14 cellular contexts compared by ENCODE assay signal in the genomic region with DNA sequence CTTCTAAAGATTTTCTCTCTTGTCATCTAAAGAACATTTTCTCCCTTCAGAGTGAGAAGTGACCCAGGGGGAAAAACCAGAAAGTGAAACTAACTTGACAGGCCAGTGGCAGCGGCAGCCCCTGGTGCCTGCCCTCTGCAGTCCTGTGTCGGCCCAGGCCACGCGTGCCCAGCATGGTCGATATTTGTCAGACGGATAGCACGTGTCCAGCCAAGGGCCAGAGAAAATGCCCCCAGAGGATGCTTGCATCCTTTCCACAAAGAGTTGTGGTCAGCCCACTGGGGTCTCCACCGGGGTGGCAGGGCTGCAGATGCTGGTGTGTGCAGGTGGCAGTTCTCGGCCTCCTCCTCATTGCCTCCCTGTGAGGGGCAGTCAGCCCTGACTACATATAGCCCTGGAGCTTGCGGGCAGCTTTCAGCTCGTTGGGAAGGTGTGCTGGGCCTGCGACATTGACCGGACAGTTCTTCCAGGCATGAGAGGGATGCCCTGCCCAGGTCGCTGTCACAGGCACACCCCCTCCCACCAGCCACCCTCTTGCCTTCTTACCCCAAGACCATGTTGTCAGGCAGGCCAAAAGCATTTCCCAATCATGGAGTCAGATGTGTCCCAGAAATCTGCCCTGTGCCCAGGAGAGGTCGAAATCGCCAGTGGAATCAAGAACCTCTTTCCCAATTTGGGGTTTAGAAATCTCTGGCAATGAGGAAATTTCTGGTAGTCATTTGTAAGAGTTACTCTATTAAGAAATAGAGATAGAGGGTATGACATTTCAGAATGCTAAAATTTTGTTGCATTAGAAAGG.
DNase-seq lines count a peak whose midpoint lies in the region; ATAC-seq, FAIRE-seq and TF ChIP-seq lines count a peak whose summit lies in the region.
"Had no signal": no experiment of that assay in that cellular context is flagged by ENCODE, and none has a peak within 500 bp of the region (broad histone marks: within the 10 kb centered on the region; RNA-seq: fewer than 3 reads in every experiment).

No MANE protein-coding gene starts in this region.

- intact Hi-C loops in HepG2 (cut with micrococcal nuclease; ENCODE audit: unreplicated experiment) (no loop called here), gastrocnemius medialis (cut with DNase I; ENCODE audit: low total_unique reads) (no loop called here), kidney (cut with DNase I) (no loop called here)

- in situ Hi-C loops in HepG2 (cut with HindIII; ENCODE audit: extremely low pct_ligation_motif_present, low pct_unique_long_range_greater_than_20kb) (no loop called here), gastrocnemius medialis (cut with MboI; ENCODE audit: low sequenced_read_pairs in 4 of 4) (no loop called here)

- WGBS in HepG2 (ENCODE audit: low lambda C conversion rate): 24% methylated on average over 8 of the region's 16 CpGs

- DNase-seq in AG10803 (ENCODE audit: low read depth) (peak; percentile 75), adipocyte (ENCODE audit: low read depth) (peak; percentile 68), HepG2 (ENCODE audit: low spot score) (no peak), gastrocnemius medialis (peak in 1 of 2 donors; percentile 71), NCI-H69 (lab: John Stamatoyannopoulos, UW) (no peak), kidney (no peak), NCI-H187 treated with DMSO at 0.1 percent for 48 hours (lab: John Stamatoyannopoulos, UW) (no peak)
- DNase-seq: activated naive CD4-positive, alpha-beta T cell; DMS79; NCI-H526 treated with DMSO at 0.1 percent for 48 hours had no signal

- FAIRE-seq in HepG2 (lab: Jason Lieb, UNC) (no peak), kidney (lab: Jason Lieb, UNC) (no peak)
- FAIRE-seq: islet of Langerhans had no signal

- H3K9me3 ChIP-seq in adipocyte (ENCODE audit: control insufficient read depth, low read length) (no peaks in the 10 kb centered on the region), HepG2 (ENCODE audit: low read length) (no peaks in the 10 kb centered on the region), gastrocnemius medialis (no peaks in the 10 kb centered on the region), kidney (ENCODE audit: control insufficient read depth in 1 of 2, low read length in 2 of 2) (no peaks in the 10 kb centered on the region)
- H3K9me3 ChIP-seq: vagina had no signal

- no peak overlapping the region for H2AFZ ChIP-seq in HepG2 (ENCODE audit: low read length)

- H3K36me3 ChIP-seq in adipocyte (ENCODE audit: control insufficient read depth, insufficient read depth, low read length, severe bottlenecking): peaks cover 27% of the 10 kb centered on the region
- H3K36me3 ChIP-seq in HepG2 (replicated peaks in 1 of 2; ENCODE audit: control insufficient read depth in 1 of 2, insufficient read depth in 2 of 2, low read length in 2 of 2): no peaks in the 10 kb centered on the region
- H3K36me3 ChIP-seq in gastrocnemius medialis: no peaks in the 10 kb centered on the region
- no peaks in the 10 kb centered on the region for H3K36me3 ChIP-seq in kidney (ENCODE audit: control insufficient read depth in 1 of 2, insufficient read depth in 2 of 2, low read length in 2 of 2)
- H3K36me3 ChIP-seq: vagina had no signal

- CTCF ChIA-PET in HepG2 (lab: Yijun Ruan, JAX; ENCODE audit: low intra/inter-chr PET ratio, low total read pairs): no interaction called here

- peak overlapping the region; percentile 85 for H3K9ac ChIP-seq in adipocyte (ENCODE audit: low read length)
- no peak overlapping the region for H3K9ac ChIP-seq in HepG2 (ENCODE audit: insufficient read depth, low read depth, low read length)
- H3K9ac ChIP-seq in kidney (ENCODE audit: low read length in 2 of 2): no peak overlapping the region
- H3K9ac ChIP-seq: KMS-11 had no signal

- H3K4me1 ChIP-seq in adipocyte (ENCODE audit: control insufficient read depth, insufficient read depth, low read length): peaks cover 99% of the 10 kb centered on the region
- H3K4me1 ChIP-seq in HepG2 (ENCODE audit: insufficient read depth, low read length): peaks cover 22% of the 10 kb centered on the region
- H3K4me1 ChIP-seq in gastrocnemius medialis: peaks cover 25 to 30% of the 10 kb centered on the region in 2 donors
- peaks cover 10 to 16% of the 10 kb centered on the region in 2 donors for H3K4me1 ChIP-seq in kidney (ENCODE audit: control insufficient read depth in 1 of 2, insufficient read depth in 1 of 2, low read depth in 1 of 2, low read length in 2 of 2)

- TF ChIP-seq POLR2A in HepG2 (IDR thresholded peaks at IDR 0.05; ENCODE audit: insufficient read depth in 1 of 2, low read depth in 2 of 2, low read length in 2 of 2) (no peak), gastrocnemius medialis (IDR thresholded peaks at IDR 0.05) (no peak)

- TF ChIP-seq CTCF in AG10803 (conservative IDR thresholded peaks at IDR 0.05; ENCODE audit: low read length) (no peak), HepG2 (CRISPR knock-in tag; IDR thresholded peaks at IDR 0.05) (no peak), gastrocnemius medialis (IDR thresholded peaks at IDR 0.05 in 4 of 5, conservative IDR thresholded peaks at IDR 0.05 in 1 of 5) (no peak), kidney (IDR thresholded peaks at IDR 0.05; ENCODE audit: borderline replicate concordance, extremely low read depth, insufficient read depth) (no peak)

- POLR2A ChIA-PET in HepG2 (lab: Yijun Ruan, JAX): no interaction called here

- no TSS peak for BruUV-seq in HepG2 (replicated peaks; lab: Mats Ljungman, UMichigan)

- H3K27ac ChIP-seq in HepG2 (ENCODE audit: extremely low read length, insufficient read depth, low read length): no peak overlapping the region
- H3K27ac ChIP-seq in gastrocnemius medialis: peak overlapping the region in 3 of 4 donors; percentile 36 to 46 (median 45)
- H3K27ac ChIP-seq in kidney (ENCODE audit: low read depth in 2 of 2, low read length in 2 of 2): peak overlapping the region in 1 of 2 donors; percentile 41
- H3K27ac ChIP-seq: KMS-11, vagina had no signal

- H3K4me3 ChIP-seq in AG10803 (ENCODE audit: low read length): no peak overlapping the region
- peak overlapping the region; percentile 46 for H3K4me3 ChIP-seq in adipocyte (ENCODE audit: low read length)
- H3K4me3 ChIP-seq in HepG2 (replicated peaks in 1 of 3; ENCODE audit: insufficient read depth in 1 of 3, low read depth in 2 of 3, low read length in 3 of 3): peak overlapping the region in 2 of 3 experiments; percentile 22 to 55; a peak in 3 of 6 replicates
- no peak overlapping the region for H3K4me3 ChIP-seq in gastrocnemius medialis
- peak overlapping the region in 1 of 2 donors; percentile 8 for H3K4me3 ChIP-seq in kidney (ENCODE audit: low read length in 2 of 2)
- H3K4me3 ChIP-seq: vagina had no signal

- TF ChIP-seq EP300 in HepG2 (IDR thresholded peaks at IDR 0.05; ENCODE audit: low read depth in 2 of 2, low read length in 2 of 2): no peak
- no peak for TF ChIP-seq EP300 in HepG2 (CRISPR knock-in tag; IDR thresholded peaks at IDR 0.05; ENCODE audit: borderline replicate concordance)

- H4K20me1 ChIP-seq in HepG2 (ENCODE audit: insufficient read depth, low read length): no peaks in the 10 kb centered on the region

- H3K79me2 ChIP-seq in HepG2 (ENCODE audit: insufficient read depth, low read length): no peaks in the 10 kb centered on the region

- peak; percentile 77 for ATAC-seq in HepG2
- ATAC-seq in gastrocnemius medialis: peak; percentile 32 to 56
- ATAC-seq in GM18502 (IDR thresholded peaks at IDR 0.05; ENCODE audit: poor library complexity, unreplicated experiment): no peak

- H3K4me2 ChIP-seq in HepG2 (ENCODE audit: low read depth, low read length): peak overlapping the region; percentile 56
- H3K4me2 ChIP-seq: KMS-11 had no signal

- no peaks in the 10 kb centered on the region for H3K27me3 ChIP-seq in adipocyte (replicated peaks; ENCODE audit: control insufficient read depth, insufficient read depth, low read length)
- peaks cover 5 to 19% of the 10 kb centered on the region in 2 experiments; a peak in 2 of 5 replicates for H3K27me3 ChIP-seq in HepG2 (ENCODE audit: control insufficient read depth in 1 of 2, insufficient read depth in 2 of 2, low read length in 2 of 2)
- H3K27me3 ChIP-seq in gastrocnemius medialis: no peaks in the 10 kb centered on the region
- H3K27me3 ChIP-seq: vagina had no signal

- TF ChIP-seq RAD21 in HepG2 (CRISPR knock-in tag; IDR thresholded peaks at IDR 0.05): no peak

TF ChIP-seq in HepG2, 621 proteins besides CTCF, POLR2A, EP300 and RAD21 (continues in another document):
- TF ChIP-seq SALL1 (CRISPR knock-in tag; IDR thresholded peaks at IDR 0.05): peak; percentile 32; the same call in 1 of the 2 replicates
- peak; percentile 29; the same call in 1 of the 2 replicates for TF ChIP-seq ZFX (CRISPR knock-in tag; IDR thresholded peaks at IDR 0.05; ENCODE audit: low read depth)
- TF ChIP-seq SAP130 (CRISPR knock-in tag; IDR thresholded peaks at IDR 0.05; ENCODE audit: low read depth): 0 out of 2 replicates have a peak, but pooled peaks have one; percentile 23
- TF ChIP-seq GATAD2A (CRISPR knock-in tag; IDR thresholded peaks at IDR 0.05): 0 out of 2 replicates have a peak, but pooled peaks have one; percentile 38
- no peak for TF ChIP-seq ZXDC (CRISPR knock-in tag; IDR thresholded peaks at IDR 0.05)
- TF ChIP-seq KLF15 (CRISPR knock-in tag; IDR thresholded peaks at IDR 0.05; ENCODE audit: borderline replicate concordance): no peak
- no peak for TF ChIP-seq SALL2 (CRISPR knock-in tag; IDR thresholded peaks at IDR 0.05)
- no peak for TF ChIP-seq NR2F2 (IDR thresholded peaks at IDR 0.05; ENCODE audit: borderline replicate concordance, low read depth)
- TF ChIP-seq, protein P1, sequence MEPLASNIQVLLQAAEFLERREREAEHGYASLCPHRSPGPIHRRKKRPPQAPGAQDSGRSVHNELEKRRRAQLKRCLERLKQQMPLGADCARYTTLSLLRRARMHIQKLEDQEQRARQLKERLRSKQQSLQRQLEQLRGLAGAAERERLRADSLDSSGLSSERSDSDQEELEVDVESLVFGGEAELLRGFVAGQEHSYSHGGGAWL (CRISPR knock-in tag; IDR thresholded peaks at IDR 0.05): no peak

Comparison
In these comparisons a context has a peak if more than half of its experiments do, and no peak if none do; other contexts are left out.
1. DNase-seq: peak in AG10803 (single experiment) and adipocyte (single experiment); none in HepG2 (single experiment), NCI-H69 (single experiment), kidney (single experiment) and NCI-H187 treated with DMSO at 0.1 percent for 48 hours (single experiment).
2. H3K4me3 ChIP-seq: peak in adipocyte (single experiment) and HepG2 (2 of 3); none in AG10803 (single experiment) and gastrocnemius medialis (0 of 4).